ENCODE assay signal across 11 cellular contexts in the genomic region with DNA sequence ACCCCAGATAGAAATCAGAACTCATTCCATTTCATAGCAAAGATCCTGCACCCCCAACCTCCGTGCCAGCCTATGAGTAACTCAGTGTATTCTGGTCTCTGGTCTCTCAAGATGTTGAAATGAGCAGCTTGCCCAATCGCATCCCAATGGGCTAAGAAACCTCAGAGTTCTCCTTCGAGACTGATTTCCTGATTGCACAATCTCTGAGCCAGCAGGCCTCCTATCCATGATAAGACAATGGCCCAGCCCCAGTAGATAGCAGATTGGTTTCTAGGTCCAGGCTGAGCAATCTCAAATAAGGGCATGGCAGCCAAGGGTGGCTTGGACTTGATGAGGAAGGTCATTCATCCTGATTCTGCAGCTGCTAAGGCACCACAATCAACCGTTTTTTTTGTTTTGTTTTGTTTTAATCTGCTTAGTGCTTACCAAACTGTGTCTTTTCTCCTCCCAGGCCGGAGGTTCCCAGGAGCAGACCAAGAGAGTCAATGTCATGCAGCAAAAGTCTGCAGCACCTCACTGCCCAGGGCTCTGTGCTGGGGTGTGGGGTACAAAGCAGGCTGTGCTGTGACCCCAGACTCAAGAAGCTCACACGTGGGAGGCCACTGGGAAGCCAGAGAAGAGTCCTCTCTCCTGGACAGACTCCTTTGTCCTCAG.
DNase-seq lines count a peak whose midpoint lies in the region; ATAC-seq and TF ChIP-seq lines count a peak whose summit lies in the region.
"Had no signal": no experiment of that assay in that cellular context is flagged by ENCODE, and none has a peak within 500 bp of the region (broad histone marks: within the 10 kb centered on the region; RNA-seq: fewer than 3 reads in every experiment).

No MANE protein-coding gene starts in this region.

- H3K9me3 Mint-ChIP-seq in CD4-positive, alpha-beta memory T cell = peaks cover 0 to 29% (median 20%) of the 10 kb centered on the region in 8 donors
- H3K9me3 Mint-ChIP-seq: effector memory CD8-positive, alpha-beta T cell had no signal

- no peaks in the 10 kb centered on the region for H3K36me3 ChIP-seq in adipocyte (ENCODE audit: control insufficient read depth, insufficient read depth, low read length, severe bottlenecking)
- no peaks in the 10 kb centered on the region for H3K36me3 ChIP-seq in left ventricle myocardium inferior
- no peaks in the 10 kb centered on the region for H3K36me3 ChIP-seq in testis (ENCODE audit: low read depth, missing control alignments)
- H3K36me3 ChIP-seq in SJCRH30 = no peaks in the 10 kb centered on the region
- H3K36me3 ChIP-seq in CD4-positive, alpha-beta memory T cell (ENCODE audit: insufficient read depth, low read length) = no peaks in the 10 kb centered on the region

- H3K27me3 ChIP-seq in adipocyte (replicated peaks; ENCODE audit: control insufficient read depth, insufficient read depth, low read length) (no peaks in the 10 kb centered on the region), left ventricle myocardium inferior (ENCODE audit: low read depth) (no peaks in the 10 kb centered on the region), testis (no peaks in the 10 kb centered on the region), SJCRH30 (no peaks in the 10 kb centered on the region)
- no peaks in the 10 kb centered on the region for H3K27me3 ChIP-seq in CD4-positive, alpha-beta memory T cell (ENCODE audit: insufficient read depth, low read length)

- H3K36me3 Mint-ChIP-seq in CD4-positive, alpha-beta memory T cell = no peaks in the 10 kb centered on the region

- H3K4me3 ChIP-seq in adipocyte (ENCODE audit: low read length) (peak overlapping the region; percentile 47), left ventricle myocardium inferior (no peak overlapping the region), testis (no peak overlapping the region), SJCRH30 (no peak overlapping the region)
- H3K4me3 ChIP-seq in CD4-positive, alpha-beta memory T cell (ENCODE audit: low read length in 2 of 2) = no peak overlapping the region

- ATAC-seq in HG02884 (IDR thresholded peaks at IDR 0.05; ENCODE audit: unreplicated experiment) = no peak
- ATAC-seq in HG02970 (IDR thresholded peaks at IDR 0.05; ENCODE audit: low FRiP score, unreplicated experiment) = no peak
- ATAC-seq: effector memory CD8-positive, alpha-beta T cell had no signal

- WGBS in testis, 2 donors = 42 to 65% methylated on average over 6 of the region's 6 CpGs

- peak; percentile 93 for DNase-seq in HPDE6-E6E7 (ENCODE audit: extremely low spot score)
- peak; percentile 97 for DNase-seq in adipocyte (ENCODE audit: low read depth)
- peak; percentile 48 for DNase-seq in left ventricle myocardium inferior
- peak; percentile 59 for DNase-seq in testis
- no peak for DNase-seq in SJCRH30
- no peak for DNase-seq in CD4-positive, alpha-beta memory T cell
- DNase-seq: activated T-cell treated with anti-CD3 and anti-CD28 coated beads, Interleukin-2, amount 50 U/mL, for 24 hours; effector memory CD8-positive, alpha-beta T cell had no signal

- TF ChIP-seq CTCF in left ventricle myocardium inferior (IDR thresholded peaks at IDR 0.05; ENCODE audit: borderline replicate concordance) (no peak), testis (IDR thresholded peaks at IDR 0.05) (no peak)

- CTCF ChIA-PET in CD4-positive, alpha-beta memory T cell (lab: Charles Lee; ENCODE audit: partially characterized antibody) = interaction anchor here (1.1 to 1.2 kb wide), 2 partner anchors 13 to 14 kb away, joined by 3 to 7 read pairs; no protein-coding TSS in a partner anchor

- peak overlapping the region; percentile 55 for H3K9ac ChIP-seq in adipocyte (ENCODE audit: low read length)
- H3K9ac ChIP-seq: KMS-11 had no signal

- peaks cover 22% of the 10 kb centered on the region for H3K9me3 ChIP-seq in adipocyte (ENCODE audit: control insufficient read depth, low read length)
- H3K9me3 ChIP-seq in left ventricle myocardium inferior (replicated peaks) = peaks cover 31% of the 10 kb centered on the region
- H3K9me3 ChIP-seq in testis = no peaks in the 10 kb centered on the region
- 0 out of 2 replicates have a peak, but pooled peaks cover 3% of the 10 kb centered on the region for H3K9me3 ChIP-seq in SJCRH30 (replicated peaks)
- peaks cover 0 to 3% of the 10 kb centered on the region in 2 donors for H3K9me3 ChIP-seq in CD4-positive, alpha-beta memory T cell (ENCODE audit: control insufficient read depth in 1 of 2, low read length in 2 of 2)

- POLR2A ChIA-PET in CD4-positive, alpha-beta memory T cell (lab: Charles Lee; ENCODE audit: partially characterized antibody) = no interaction called here

- H3K4me1 Mint-ChIP-seq in CD4-positive, alpha-beta memory T cell = no peaks in the 10 kb centered on the region

- peak overlapping the region; percentile 33 for H3K27ac ChIP-seq in left ventricle myocardium inferior (replicated peaks)
- no peak overlapping the region for H3K27ac ChIP-seq in testis
- H3K27ac ChIP-seq in SJCRH30 = no peak overlapping the region
- H3K27ac ChIP-seq in CD4-positive, alpha-beta memory T cell (ENCODE audit: low read depth, low read length) = no peak overlapping the region
- H3K27ac ChIP-seq: KMS-11 had no signal

- TF ChIP-seq POLR2A in testis (IDR thresholded peaks at IDR 0.05) = no peak

- H3K27ac Mint-ChIP-seq in CD4-positive, alpha-beta memory T cell = no peak overlapping the region
- H3K27ac Mint-ChIP-seq: activated T-cell treated with anti-CD3 and anti-CD28 coated beads, Interleukin-2, amount 50 U/mL, for 24 hours; effector memory CD8-positive, alpha-beta T cell had no signal

- H3K4me1 ChIP-seq in adipocyte (ENCODE audit: control insufficient read depth, insufficient read depth, low read length) (peaks cover 41% of the 10 kb centered on the region), left ventricle myocardium inferior (peaks cover 15% of the 10 kb centered on the region), testis (peaks cover 10% of the 10 kb centered on the region), SJCRH30 (peaks cover 11% of the 10 kb centered on the region; the same call in 1 of the 2 replicates)
- no peaks in the 10 kb centered on the region for H3K4me1 ChIP-seq in CD4-positive, alpha-beta memory T cell (ENCODE audit: insufficient read depth, low read length)

- peaks cover 5 to 9% of the 10 kb centered on the region in 2 donors for H3K27me3 Mint-ChIP-seq in CD4-positive, alpha-beta memory T cell

- intact Hi-C loops in left ventricle myocardium inferior (cut with micrococcal nuclease) = loop anchor here (10.0 kb wide), 1 partner anchor 531 kb away; no protein-coding TSS in a partner anchor
- intact Hi-C loops in testis (cut with DNase I; ENCODE audit: low total_unique reads) = no loop called here
- intact Hi-C loops in CD4-positive, alpha-beta memory T cell (cut with micrococcal nuclease) = no loop called here

- H3K4me3 Mint-ChIP-seq in CD4-positive, alpha-beta memory T cell = no peak overlapping the region
- H3K4me3 Mint-ChIP-seq: activated T-cell treated with anti-CD3 and anti-CD28 coated beads, Interleukin-2, amount 50 U/mL, for 24 hours; effector memory CD8-positive, alpha-beta T cell had no signal

Comparison
In these comparisons a context has a peak if more than half of its experiments do, and no peak if none do; other contexts are left out.
1. DNase-seq: peak in HPDE6-E6E7 (single experiment), adipocyte (single experiment), left ventricle myocardium inferior (single experiment) and testis (single experiment); none in SJCRH30 (0 of 2) and CD4-positive, alpha-beta memory T cell (0 of 5).